ENCODE assay signal across 10 cellular contexts in the genomic region with DNA sequence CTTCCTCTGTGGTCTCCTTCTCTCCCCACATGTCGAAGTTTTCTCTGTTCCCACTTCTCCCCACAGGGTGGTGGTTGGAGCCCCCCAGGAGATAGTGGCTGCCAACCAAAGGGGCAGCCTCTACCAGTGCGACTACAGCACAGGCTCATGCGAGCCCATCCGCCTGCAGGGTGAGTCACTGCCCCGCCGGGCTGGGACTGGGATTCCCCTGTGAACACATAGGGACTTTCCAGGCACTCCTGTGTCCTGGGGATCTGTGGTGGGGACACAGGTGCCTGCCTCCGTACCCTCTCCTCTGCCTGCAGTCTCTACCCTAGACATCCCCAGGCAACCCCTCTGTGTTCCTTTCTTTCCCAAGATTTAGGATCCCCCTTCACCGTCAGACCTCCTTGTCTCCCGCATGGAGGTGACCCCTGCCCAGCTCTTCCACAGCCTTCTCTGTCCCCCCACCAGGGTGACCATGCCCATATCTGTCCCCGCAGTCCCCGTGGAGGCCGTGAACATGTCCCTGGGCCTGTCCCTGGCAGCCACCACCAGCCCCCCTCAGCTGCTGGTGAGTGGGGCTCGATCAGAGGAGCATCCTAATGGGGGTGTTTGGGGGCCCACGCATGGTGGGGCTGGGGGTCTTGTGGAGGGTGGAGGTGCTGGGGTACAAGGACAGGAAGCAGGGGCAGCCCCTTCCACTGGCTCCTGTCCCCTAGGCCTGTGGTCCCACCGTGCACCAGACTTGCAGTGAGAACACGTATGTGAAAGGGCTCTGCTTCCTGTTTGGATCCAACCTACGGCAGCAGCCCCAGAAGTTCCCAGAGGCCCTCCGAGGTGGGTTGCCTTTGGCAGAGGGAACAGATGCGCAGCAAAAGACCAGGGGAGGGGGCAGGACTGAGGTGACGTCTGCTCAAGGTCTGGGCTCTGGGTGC. TPM values are rescaled to one million over a fixed set of nuclear protein-coding genes. Genes with fewer than 3 reads are reported as not detected.
DNase-seq lines count a peak whose midpoint lies in the region; ATAC-seq and TF ChIP-seq lines count a peak whose summit lies in the region.
"Had no signal": no experiment of that assay in that cellular context is flagged by ENCODE, and none has a peak within 500 bp of the region (broad histone marks: within the 10 kb centered on the region; RNA-seq: fewer than 3 reads in every experiment).

No MANE protein-coding gene starts in this region.

- peaks cover 7% of the 10 kb centered on the region for H3K27me3 Mint-ChIP-seq in activated naive CD8-positive, alpha-beta T cell treated with anti-CD3 and anti-CD28 coated beads, Interleukin-2, amount 10 ng/mL, durations not matched to agents 7 days and 5 days

- peaks cover 8% of the 10 kb centered on the region for H3K36me3 Mint-ChIP-seq in activated naive CD8-positive, alpha-beta T cell treated with anti-CD3 and anti-CD28 coated beads, Interleukin-2, amount 10 ng/mL, durations not matched to agents 7 days and 5 days

- ATAC-seq in GM18520 (IDR thresholded peaks at IDR 0.05; ENCODE audit: unreplicated experiment) (peak; percentile 94), HG02885 (IDR thresholded peaks at IDR 0.05; ENCODE audit: poor library complexity, unreplicated experiment) (peak; percentile 87)
- peak; percentile 67 for ATAC-seq in activated naive CD8-positive, alpha-beta T cell treated with anti-CD3 and anti-CD28 coated beads, Interleukin-2, amount 10 ng/mL, durations not matched to agents 7 days and 5 days (ENCODE audit: low read depth)

- peak overlapping the region; percentile 62 for H3K27ac Mint-ChIP-seq in activated naive CD8-positive, alpha-beta T cell treated with anti-CD3 and anti-CD28 coated beads, Interleukin-2, amount 10 ng/mL, durations not matched to agents 7 days and 5 days

- H3K9me3 ChIP-seq in neutrophil (no peaks in the 10 kb centered on the region), HAP-1 (no peaks in the 10 kb centered on the region; the same call in 1 of the 2 replicates)

- H3K4me1 ChIP-seq in neutrophil (ENCODE audit: control insufficient read depth in 1 of 2, insufficient read depth in 1 of 2, low read depth in 1 of 2, low read length in 1 of 2) (peaks cover 52 to 55% of the 10 kb centered on the region in 2 experiments), HAP-1 (no peaks in the 10 kb centered on the region)

- peak overlapping the region; percentile 20 for H3K4me3 Mint-ChIP-seq in activated naive CD8-positive, alpha-beta T cell treated with anti-CD3 and anti-CD28 coated beads, Interleukin-2, amount 10 ng/mL, durations not matched to agents 7 days and 5 days

- peaks cover 26% of the 10 kb centered on the region for H3K4me1 Mint-ChIP-seq in activated naive CD8-positive, alpha-beta T cell treated with anti-CD3 and anti-CD28 coated beads, Interleukin-2, amount 10 ng/mL, durations not matched to agents 7 days and 5 days

- H3K27ac ChIP-seq in neutrophil, result peak overlapping the region; percentile 67

- H3K27me3 ChIP-seq in neutrophil, result no peaks in the 10 kb centered on the region
- H3K27me3 ChIP-seq in HAP-1 (ENCODE audit: low read depth), result peaks cover under 1% of the 10 kb centered on the region; the same call in 1 of the 2 replicates

- peaks cover 67% of the 10 kb centered on the region for H3K36me3 ChIP-seq in neutrophil
- H3K36me3 ChIP-seq in HAP-1 (replicated peaks), result no peaks in the 10 kb centered on the region

- POLR2A ChIA-PET in activated naive CD8-positive, alpha-beta T cell treated with anti-CD3 and anti-CD28 coated beads, Interleukin-2, amount 10 ng/mL, durations not matched to agents 7 days and 5 days (lab: Charles Lee), result no interaction called here

- TF ChIP-seq CTCF in neutrophil (IDR thresholded peaks at IDR 0.05), result no peak

- H3K4me3 ChIP-seq in neutrophil (ENCODE audit: low read depth in 1 of 2, low read length in 1 of 2) (no peak overlapping the region), HAP-1 (no peak overlapping the region)

- in situ Hi-C loops in HAP-1 (cut with MboI; ENCODE audit: low sequenced_read_pairs), result no loop called here

- H3K9me3 Mint-ChIP-seq in activated naive CD8-positive, alpha-beta T cell treated with anti-CD3 and anti-CD28 coated beads, Interleukin-2, amount 10 ng/mL, durations not matched to agents 7 days and 5 days, result no peaks in the 10 kb centered on the region

- DNase-seq in SW 1271 (lab: John Stamatoyannopoulos, UW) (peak; percentile 31 to 50), NCI-H748 (lab: John Stamatoyannopoulos, UW; ENCODE audit: unreplicated experiment) (no peak), HAP-1 (ENCODE audit: low spot score in 2 of 2) (no peak), NCI-H345 (lab: John Stamatoyannopoulos, UW) (no peak)
- peak; percentile 45 for DNase-seq in activated naive CD8-positive, alpha-beta T cell treated with anti-CD3 and anti-CD28 coated beads, Interleukin-2, amount 10 ng/mL, durations not matched to agents 7 days and 5 days

RNA-seq across cellular contexts. Expression of a gene that starts 5.8 kb away (rescaled TPM):
- 1 to 10 TPM; 8.3 to 8.9 TPM for total RNA-seq in activated naive CD8-positive, alpha-beta T cell treated with anti-CD3 and anti-CD28 coated beads, Interleukin-2, amount 10 ng/mL, durations not matched to agents 7 days and 5 days

RNA-seq across cellular contexts. Expression of a gene that starts 48.7 kb away (rescaled TPM):
- total RNA-seq in activated naive CD8-positive, alpha-beta T cell treated with anti-CD3 and anti-CD28 coated beads, Interleukin-2, amount 10 ng/mL, durations not matched to agents 7 days and 5 days, result not detected
- total RNA-seq: SK-MEL-5, skeletal muscle tissue had no signal

RNA-seq across cellular contexts. Expression of a gene that starts 51.7 kb away (rescaled TPM):
- total RNA-seq in activated naive CD8-positive, alpha-beta T cell treated with anti-CD3 and anti-CD28 coated beads, Interleukin-2, amount 10 ng/mL, durations not matched to agents 7 days and 5 days, result not detected

Comparison
In these comparisons a context has a peak if more than half of its experiments do, and no peak if none do; other contexts are left out.
1. DNase-seq: peak in SW 1271 (2 of 2) and activated naive CD8-positive, alpha-beta T cell treated with anti-CD3 and anti-CD28 coated beads, Interleukin-2, amount 10 ng/mL, durations not matched to agents 7 days and 5 days (single experiment); none in NCI-H748 (single experiment), HAP-1 (0 of 2) and NCI-H345 (single experiment).
2. Peak in every context shown above with its lines, with median percentiles within 50 percentile points of each other: ATAC-seq.